1 cellular context compared by ENCODE assay signal in genomic region chr1:228094432-228095016, GRCh38.
TF ChIP-seq lines count a peak whose summit lies in the region.

No MANE protein-coding gene starts in this region.

TF ChIP-seq in WTC11, 78 proteins besides CTCF, POLR2A, EP300 and RAD21 (continued from another document):
- no peak for TF ChIP-seq HMGXB4 (CRISPR knock-in tag; IDR thresholded peaks at IDR 0.05)
- no peak for TF ChIP-seq ESRRA (CRISPR knock-in tag; IDR thresholded peaks at IDR 0.05; ENCODE audit: borderline replicate concordance)
- TF ChIP-seq RORB (CRISPR knock-in tag; IDR thresholded peaks at IDR 0.05) = no peak
- no peak for TF ChIP-seq CBFB (CRISPR knock-in tag; IDR thresholded peaks at IDR 0.05; ENCODE audit: low read depth)
- TF ChIP-seq, protein P1, sequence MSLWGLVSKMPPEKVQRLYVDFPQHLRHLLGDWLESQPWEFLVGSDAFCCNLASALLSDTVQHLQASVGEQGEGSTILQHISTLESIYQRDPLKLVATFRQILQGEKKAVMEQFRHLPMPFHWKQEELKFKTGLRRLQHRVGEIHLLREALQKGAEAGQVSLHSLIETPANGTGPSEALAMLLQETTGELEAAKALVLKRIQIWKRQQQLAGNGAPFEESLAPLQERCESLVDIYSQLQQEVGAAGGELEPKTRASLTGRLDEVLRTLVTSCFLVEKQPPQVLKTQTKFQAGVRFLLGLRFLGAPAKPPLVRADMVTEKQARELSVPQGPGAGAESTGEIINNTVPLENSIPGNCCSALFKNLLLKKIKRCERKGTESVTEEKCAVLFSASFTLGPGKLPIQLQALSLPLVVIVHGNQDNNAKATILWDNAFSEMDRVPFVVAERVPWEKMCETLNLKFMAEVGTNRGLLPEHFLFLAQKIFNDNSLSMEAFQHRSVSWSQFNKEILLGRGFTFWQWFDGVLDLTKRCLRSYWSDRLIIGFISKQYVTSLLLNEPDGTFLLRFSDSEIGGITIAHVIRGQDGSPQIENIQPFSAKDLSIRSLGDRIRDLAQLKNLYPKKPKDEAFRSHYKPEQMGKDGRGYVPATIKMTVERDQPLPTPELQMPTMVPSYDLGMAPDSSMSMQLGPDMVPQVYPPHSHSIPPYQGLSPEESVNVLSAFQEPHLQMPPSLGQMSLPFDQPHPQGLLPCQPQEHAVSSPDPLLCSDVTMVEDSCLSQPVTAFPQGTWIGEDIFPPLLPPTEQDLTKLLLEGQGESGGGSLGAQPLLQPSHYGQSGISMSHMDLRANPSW (CRISPR knock-in tag; conservative IDR thresholded peaks at IDR 0.05; ENCODE audit: low read depth) = no peak
- TF ChIP-seq, protein P2, sequence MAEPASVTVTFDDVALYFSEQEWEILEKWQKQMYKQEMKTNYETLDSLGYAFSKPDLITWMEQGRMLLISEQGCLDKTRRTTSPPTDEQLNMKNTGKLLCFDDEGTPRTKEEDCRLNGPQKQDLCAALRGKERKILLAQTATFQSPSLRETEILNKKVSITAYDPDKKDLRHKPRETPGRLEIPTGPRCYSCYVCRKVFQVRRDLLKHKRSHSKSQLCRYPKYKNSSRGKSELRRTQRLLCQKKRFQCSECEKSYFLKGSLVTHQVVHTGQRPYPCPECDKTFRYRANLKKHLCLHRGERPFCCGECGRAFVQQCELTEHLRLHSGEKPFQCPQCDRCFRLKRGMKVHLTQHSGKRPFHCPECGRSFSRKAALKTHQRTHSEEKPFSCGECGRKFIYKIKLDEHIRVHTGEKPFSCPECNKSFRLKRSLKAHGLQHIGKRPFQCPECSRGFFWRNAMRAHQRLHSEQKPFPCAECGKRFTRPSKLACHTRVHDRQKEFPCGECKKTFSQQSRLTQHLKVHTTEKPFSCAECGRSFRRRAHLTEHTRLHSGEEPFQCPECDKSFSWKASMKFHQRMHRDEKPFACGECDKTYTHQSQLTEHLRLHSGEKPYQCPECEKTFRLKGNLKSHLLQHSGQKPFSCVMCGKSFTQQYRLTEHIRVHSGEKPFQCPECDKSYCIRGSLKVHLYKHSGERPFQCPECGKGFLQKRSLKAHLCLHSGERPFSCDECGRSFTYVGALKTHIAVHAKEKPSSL (CRISPR knock-in tag; conservative IDR thresholded peaks at IDR 0.05) = no peak
